16 cellular contexts compared by ENCODE assay signal in the genomic region with DNA sequence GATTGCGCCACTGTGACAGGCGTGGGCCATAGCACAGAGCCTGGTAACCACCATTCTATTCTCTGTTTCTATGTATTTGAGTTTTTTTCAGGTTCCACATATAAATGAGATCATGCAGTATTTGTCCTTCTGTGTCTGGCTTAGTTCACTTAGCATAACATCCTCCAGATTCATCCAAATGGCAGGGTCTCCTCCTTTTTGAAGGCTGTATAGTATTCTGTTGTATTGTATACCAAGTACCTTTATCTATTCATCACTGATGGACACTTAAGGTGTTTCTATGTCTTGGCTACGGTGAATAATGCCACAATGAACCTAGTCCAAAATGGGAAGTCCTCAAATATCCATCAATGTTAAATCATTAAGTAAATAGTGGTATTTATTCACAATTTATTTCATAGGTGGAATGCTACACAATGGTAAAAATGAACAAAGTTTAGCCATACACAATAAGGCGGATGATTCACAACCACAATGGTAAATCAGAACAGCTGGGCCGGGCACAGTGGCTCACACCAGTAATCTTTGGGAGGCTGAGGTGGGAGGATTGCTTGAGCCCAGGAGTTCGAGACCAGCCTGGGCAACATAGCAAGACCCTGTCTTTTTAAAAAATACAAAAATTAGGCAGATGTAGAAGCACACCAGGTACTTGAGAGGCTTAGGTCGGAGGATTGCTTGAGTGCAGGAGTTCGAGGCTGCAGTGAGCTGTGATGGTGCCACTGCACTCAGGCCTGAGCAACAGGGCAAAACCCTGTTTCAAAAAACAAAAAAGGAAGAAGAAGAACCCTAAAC. TPM values are rescaled to one million over a fixed set of nuclear protein-coding genes. Genes with fewer than 3 reads are reported as not detected.
"Had no signal": no experiment of that assay in that cellular context is flagged by ENCODE, and none has a peak within 500 bp of the region (broad histone marks: within the 10 kb centered on the region; RNA-seq: fewer than 3 reads in every experiment).

No MANE protein-coding gene starts in this region.

- DNase-seq: endodermal cell; erythroblast; gastrocnemius medialis; heart right ventricle; mammary epithelial cell; naive B cell; SK-N-SH; stimulated activated CD4-positive, alpha-beta T cell treated with anti-CD3 and anti-CD28 coated beads, Interleukin-1b, Interleukin-23, amount 100 ng/mL, for 48 hours; substantia nigra; T-helper 1 cell had no signal

- H3K4me1 ChIP-seq: parathyroid adenoma, vagina had no signal

- H3K36me3 Mint-ChIP-seq: naive B cell had no signal

- H3K27ac ChIP-seq: gastrocnemius medialis, heart right ventricle, neutrophil, parathyroid adenoma, tibial nerve, vagina had no signal

- H3K27ac Mint-ChIP-seq: endodermal cell had no signal

- H3K4me3 Mint-ChIP-seq: endodermal cell had no signal

- ATAC-seq: gastrocnemius medialis, heart right ventricle had no signal

- H3K4me3 ChIP-seq: gastrocnemius medialis, heart right ventricle, tibial nerve, vagina had no signal

- H3K27me3 ChIP-seq: gastrocnemius medialis, heart right ventricle, neutrophil, tibial nerve, vagina had no signal

- H3K9me3 ChIP-seq: gastrocnemius medialis, heart right ventricle, neutrophil, SK-N-SH, tibial nerve, vagina had no signal

- H3K27me3 Mint-ChIP-seq: naive B cell had no signal

- H3K4me1 Mint-ChIP-seq: endodermal cell had no signal

- H3K36me3 ChIP-seq: heart right ventricle, neutrophil, tibial nerve, vagina had no signal

RNA-seq across cellular contexts. Expression of a gene that starts 49.8 kb away (rescaled TPM):
- total RNA-seq: bronchial epithelial cell, dermis microvascular lymphatic vessel endothelial cell, vagina had no signal
